8 cellular contexts compared by ENCODE assay signal in genomic region chr7:55532150-55532917, GRCh38. TPM values are rescaled to one million over a fixed set of nuclear protein-coding genes. Genes with fewer than 3 reads are reported as not detected.
DNase-seq lines count a peak whose midpoint lies in the region; ATAC-seq and TF ChIP-seq lines count a peak whose summit lies in the region.
"Had no signal": no experiment of that assay in that cellular context is flagged by ENCODE, and none has a peak within 500 bp of the region (broad histone marks: within the 10 kb centered on the region; RNA-seq: fewer than 3 reads in every experiment).

No MANE protein-coding gene starts in this region.

- intact Hi-C loops in adrenal gland (cut with DNase I): no loop called here

- H3K9me3 ChIP-seq in adrenal gland (replicated peaks in 1 of 3): no peaks in the 10 kb centered on the region

- ATAC-seq in GM18867 (IDR thresholded peaks at IDR 0.05; ENCODE audit: unreplicated experiment) (peak; percentile 22), HG03060 (IDR thresholded peaks at IDR 0.05; ENCODE audit: low read depth, unreplicated experiment) (peak; percentile 13), HG03439 (IDR thresholded peaks at IDR 0.05; ENCODE audit: unreplicated experiment) (no peak)

- no peaks in the 10 kb centered on the region for H3K36me3 ChIP-seq in adrenal gland (replicated peaks in 1 of 2)

- no peak overlapping the region for H3K4me3 ChIP-seq in adrenal gland

- no peak for TF ChIP-seq CTCF in adrenal gland (IDR thresholded peaks at IDR 0.05)

- no peaks in the 10 kb centered on the region for H3K27me3 ChIP-seq in adrenal gland

- TF ChIP-seq POLR2A in adrenal gland (IDR thresholded peaks at IDR 0.05): no peak

- no peak for DNase-seq in adrenal gland
- DNase-seq in stimulated activated CD4-positive, alpha-beta T cell treated with anti-CD3 and anti-CD28 coated beads, Interleukin-4, amount 100 ng/mL, for 24 hours: peak; percentile 45
- no peak for DNase-seq in hepatic stellate cell (ENCODE audit: low spot score)
- no peak for DNase-seq in HUDEP-2 (lab: John Stamatoyannopoulos, UW; ENCODE audit: unreplicated experiment in 76 of 76)
- DNase-seq: NCI-H187 treated with DMSO at 0.1 percent for 48 hours had no signal

- 86 to 90% (median 89%) methylated on average over 8 of the region's 8 CpGs for WGBS in adrenal gland, 4 donors

- peak overlapping the region in 3 of 5 donors; percentile 7 to 62 (median 46) for H3K27ac ChIP-seq in adrenal gland

- peaks cover 0 to 51% of the 10 kb centered on the region in 2 donors for H3K4me1 ChIP-seq in adrenal gland (replicated peaks in 1 of 2)

RNA-seq across cellular contexts. Expression of gene VOPP1, which starts 40.0 kb away (rescaled TPM):
- 10 to 100 TPM; 30.3 to 60.7 (median 38.2) TPM for total RNA-seq in adrenal gland
- 10 to 100 TPM; 13.6 to 16.7 (median 14.2) TPM for polyA plus RNA-seq in adrenal gland
